19 cellular contexts compared by ENCODE assay signal in genomic region chr12:7712841-7713442, GRCh38. TPM values are rescaled to one million over a fixed set of nuclear protein-coding genes. Genes with fewer than 3 reads are reported as not detected.
DNase-seq lines count a peak whose midpoint lies in the region; ATAC-seq, FAIRE-seq and TF ChIP-seq lines count a peak whose summit lies in the region.
"Had no signal": no experiment of that assay in that cellular context is flagged by ENCODE, and none has a peak within 500 bp of the region (broad histone marks: within the 10 kb centered on the region; RNA-seq: fewer than 3 reads in every experiment).

No MANE protein-coding gene starts in this region.

- ATAC-seq in GM21367 (IDR thresholded peaks at IDR 0.05; ENCODE audit: unreplicated experiment) (no peak), HG03469 (IDR thresholded peaks at IDR 0.05; ENCODE audit: unreplicated experiment) (no peak), GM21576 (IDR thresholded peaks at IDR 0.05; ENCODE audit: unreplicated experiment) (no peak)

- no peak overlapping the region; the same call in 1 of the 2 replicates for H3K18ac ChIP-seq in H1 (ENCODE audit: extremely low read depth, low read length)

- peak overlapping the region; percentile 80; the same call in 1 of the 2 replicates for H2BK12ac ChIP-seq in H1 (ENCODE audit: low read depth, low read length)

- TF ChIP-seq EP300 in H1 (IDR thresholded peaks at IDR 0.05; ENCODE audit: borderline replicate concordance in 1 of 2, low read depth in 2 of 2, low read length in 2 of 2): no peak

- TF ChIP-seq POLR2A in H1 (IDR thresholded peaks at IDR 0.05; ENCODE audit: control extremely low read depth in 1 of 2, low read depth in 2 of 2, low read length in 2 of 2): no peak

- H3K9me3 ChIP-seq in H1 (ENCODE audit: insufficient read depth in 2 of 2, low read depth in 1 of 2, low read length in 1 of 2): no peaks in the 10 kb centered on the region
- H3K9me3 ChIP-seq: BE2C, HAP-1 had no signal

- H2BK15ac ChIP-seq in H1 (ENCODE audit: low read length): 0 out of 2 replicates have a peak overlapping the region, but pooled peaks have one; percentile 72

- H4K8ac ChIP-seq in H1 (ENCODE audit: extremely low read depth, insufficient read depth, low read length): no peak overlapping the region

- no peaks in the 10 kb centered on the region for H3K23me2 ChIP-seq in H1 (ENCODE audit: low read depth, low read length)

- H4K91ac ChIP-seq in H1 (replicated peaks; ENCODE audit: insufficient read length, low read length): peak overlapping the region; percentile 84

- POLR2A ChIA-PET in H1 (lab: Charles Lee; ENCODE audit: partially characterized antibody): interaction anchor here (0.5 to 1.0 kb wide), 3 partner anchors 93 to 815 kb away, joined by 3 read pairs; no protein-coding TSS in a partner anchor

- no peak overlapping the region for H4K5ac ChIP-seq in H1 (ENCODE audit: insufficient read length, low read depth, low read length)

- 0 out of 2 replicates have a peak overlapping the region, but pooled peaks have one; percentile 44 for H2BK5ac ChIP-seq in H1 (ENCODE audit: low read depth, low read length)

- peak in 1 of 2 experiments; percentile 20; a peak in 2 of 4 replicates for TF ChIP-seq RAD21 in H1 (IDR thresholded peaks at IDR 0.05 in 1 of 2, conservative IDR thresholded peaks at IDR 0.05 in 1 of 2; ENCODE audit: low read depth in 2 of 2, low read length in 2 of 2)

- H3K4ac ChIP-seq in H1 (replicated peaks; ENCODE audit: insufficient read length, low read depth, low read length): peak overlapping the region; percentile 57

- no peak overlapping the region for H3K27ac ChIP-seq in H1 (ENCODE audit: low read depth, low read length)
- H3K27ac ChIP-seq: KMS-11 had no signal

- peak overlapping the region; percentile 48; the same call in 1 of the 2 replicates for H2BK20ac ChIP-seq in H1 (ENCODE audit: low read length)

- H3K27me3 ChIP-seq in H7 (ENCODE audit: control insufficient read depth, insufficient read depth, low read length) (no peaks in the 10 kb centered on the region), H1 (replicated peaks in 1 of 4; ENCODE audit: control insufficient read depth in 3 of 4, extremely low read depth in 1 of 4, insufficient read depth in 3 of 4, low read length in 3 of 4) (no peaks in the 10 kb centered on the region)

- no peak for FAIRE-seq in H1 (lab: Jason Lieb, UNC)
- FAIRE-seq: A204.1 had no signal

- H3K9ac ChIP-seq in H1 (replicated peaks in 1 of 4; ENCODE audit: extremely low read depth in 1 of 4, low read depth in 3 of 4, low read length in 3 of 4): no peak overlapping the region
- H3K9ac ChIP-seq: KMS-11 had no signal

- no peak overlapping the region for H3K14ac ChIP-seq in H1 (ENCODE audit: insufficient read length)

- H2AFZ ChIP-seq in H1 (ENCODE audit: low read length): no peak overlapping the region

- H3K23ac ChIP-seq in H1 (ENCODE audit: insufficient read length): no peak overlapping the region

- peak; percentile 75 for DNase-seq in H7
- peak in 1 of 2 experiments; percentile 53 for DNase-seq in H1 (ENCODE audit: low read depth in 1 of 2, low spot score in 2 of 2)
- DNase-seq in iPS-NIHi11 (ENCODE audit: low spot score): peak; percentile 31
- DNase-seq in CD1c-positive myeloid dendritic cell (ENCODE audit: extremely low spot score): no peak
- DNase-seq: ACHN; BE2C; C1 segment of cervical spinal cord; CD4-positive, alpha-beta T cell; DMS153; DMS79; GF-D8 had no signal

- WGBS in H1 (ENCODE audit: extremely low coverage in 1 of 2, insufficient coverage in 1 of 2, insufficient read length in 1 of 2, insufficient replicate concordance in 2 of 2, low coverage in 1 of 2, low lambda C conversion rate in 2 of 2, missing lambda C conversion rate in 1 of 2), 2 experiments: 84% methylated on average over 28 of the region's 28 CpGs; no CpG with 5 or more reads in 1 of the 2 experiments

- H3K4me3 ChIP-seq in H7 (ENCODE audit: insufficient read depth, low read depth, low read length) (no peak overlapping the region), H1 (ENCODE audit: extremely low read depth in 1 of 4, insufficient read depth in 2 of 4, low read depth in 3 of 4, low read length in 4 of 4) (no peak overlapping the region)
- H3K4me3 ChIP-seq: HAP-1 had no signal

- no peaks in the 10 kb centered on the region for H3K79me2 ChIP-seq in H1 (ENCODE audit: control insufficient read depth in 1 of 2, insufficient read depth in 2 of 2, low read length in 2 of 2)

- no peak overlapping the region for H3K4me2 ChIP-seq in H1 (ENCODE audit: insufficient read depth in 1 of 2, low read depth in 2 of 2, low read length in 2 of 2)
- H3K4me2 ChIP-seq: KMS-11 had no signal

- H3K36me3 ChIP-seq in H7 (replicated peaks; ENCODE audit: control insufficient read depth, insufficient read depth, low read length) (no peaks in the 10 kb centered on the region), H1 (ENCODE audit: control insufficient read depth in 2 of 4, insufficient read depth in 4 of 4, low read length in 3 of 4) (no peaks in the 10 kb centered on the region)
- H3K36me3 ChIP-seq: BE2C, HAP-1 had no signal

- H3K79me1 ChIP-seq in H1 (ENCODE audit: low read depth, low read length): no peaks in the 10 kb centered on the region

- peak overlapping the region; percentile 15; the same call in 1 of the 2 replicates for H2AK5ac ChIP-seq in H1 (ENCODE audit: low read depth, low read length)

- no peak overlapping the region for H3K56ac ChIP-seq in H1 (replicated peaks; ENCODE audit: insufficient read length, low read depth, low read length)

- H4K20me1 ChIP-seq in H1 (replicated peaks in 1 of 2; ENCODE audit: control insufficient read depth in 1 of 2, insufficient read depth in 2 of 2, low read length in 2 of 2): no peaks in the 10 kb centered on the region

- peaks cover 0 to 8% (median 4%) of the 10 kb centered on the region in 4 experiments; a peak in 4 of 7 replicates for H3K4me1 ChIP-seq in H1 (replicated peaks in 1 of 4; ENCODE audit: control insufficient read depth in 3 of 4, insufficient read depth in 4 of 4, low read length in 3 of 4)
- H3K4me1 ChIP-seq: BE2C, HAP-1 had no signal

- H2BK120ac ChIP-seq in H1 (replicated peaks; ENCODE audit: low read depth, low read length): no peak overlapping the region

- TF ChIP-seq CTCF in H1 (IDR thresholded peaks at IDR 0.05; ENCODE audit: control extremely low read depth in 1 of 3, insufficient read depth in 1 of 3, low read depth in 1 of 3, low read length in 3 of 3): peak in 1 of 3 experiments; percentile 16; a peak in 1 of 4 replicates

- CTCF ChIA-PET in H1 (lab: Charles Lee; ENCODE audit: partially characterized antibody): interaction anchor here (0.6 to 4.9 kb wide), 11 partner anchors 8 to 644 kb away, joined by 3 to 69 read pairs (median 3); no protein-coding TSS in a partner anchor

RNA-seq across cellular contexts. Expression of gene DPPA3, which starts 1.7 kb away (rescaled TPM):
- total RNA-seq in H7 (2014; rRNA removed; shearing (Covaris generic)): 3.0 and 3.4 TPM in 2 replicates
- 1.2 and 1.6 TPM in 2 replicates for total RNA-seq in H1 (2021; fragmentation: NEBNext Ultra II Directional; extraction: Animal tissue kit (Norgen Biotek cat#: 25700))
- polyA plus RNA-seq in H1 (2011; rRNA removed): 0.11 and 0.30 TPM in 2 replicates
- 0.21 TPM for polyA plus RNA-seq in H1 (2011; cell fraction: cytosol; rRNA removed)
- not detected for polyA plus RNA-seq in H1 (2011; cell fraction: nucleus; rRNA removed)
- 0.17 to 0.57 TPM (median 0.36 TPM) in 4 replicates for polyA plus RNA-seq in H1 (2012, experiment 1 of 2)
- polyA plus RNA-seq in H1 (2012, experiment 2 of 2): not detected
- polyA plus RNA-seq in H1 (2013, experiment 1 of 2): 1.0 TPM
- polyA plus RNA-seq in H1 (2013, experiment 2 of 2): 0.85 TPM
- polyA minus RNA-seq in H1 (2011; rRNA and poly(A)+ RNA removed): 0.17 and 0.41 TPM in 2 replicates
- not detected for polyA minus RNA-seq in H1 (2011; cell fraction: cytosol; rRNA and poly(A)+ RNA removed)
- polyA minus RNA-seq in H1 (2011; cell fraction: nucleus; rRNA and poly(A)+ RNA removed): not detected
- total RNA-seq: CD4-positive, alpha-beta T cell; Daoy; HT-29 had no signal

RNA-seq across cellular contexts. Expression of gene GDF3, which starts 17.4 kb away (rescaled TPM):
- 144 and 172 TPM in 2 replicates for total RNA-seq in H7 (2014; rRNA removed; shearing (Covaris generic))
- 12.6 and 16.8 TPM in 2 replicates for total RNA-seq in H1 (2021; fragmentation: NEBNext Ultra II Directional; extraction: Animal tissue kit (Norgen Biotek cat#: 25700))
- 4.1 and 4.3 TPM in 2 replicates for polyA plus RNA-seq in H1 (2011; rRNA removed)
- 3.2 TPM for polyA plus RNA-seq in H1 (2011; cell fraction: cytosol; rRNA removed)
- 5.8 TPM for polyA plus RNA-seq in H1 (2011; cell fraction: nucleus; rRNA removed)
- polyA plus RNA-seq in H1 (2012, experiment 1 of 2): 7.3 to 10.1 TPM (median 8.1 TPM) in 4 replicates
- polyA plus RNA-seq in H1 (2012, experiment 2 of 2): 7.0 TPM
- polyA plus RNA-seq in H1 (2013, experiment 1 of 2): 61.9 TPM
- 63.4 TPM for polyA plus RNA-seq in H1 (2013, experiment 2 of 2)
- 2.1 and 2.7 TPM in 2 replicates for polyA minus RNA-seq in H1 (2011; rRNA and poly(A)+ RNA removed)
- polyA minus RNA-seq in H1 (2011; cell fraction: cytosol; rRNA and poly(A)+ RNA removed): 1.8 TPM
- 3.1 TPM for polyA minus RNA-seq in H1 (2011; cell fraction: nucleus; rRNA and poly(A)+ RNA removed)
- total RNA-seq: CD4-positive, alpha-beta T cell; Daoy; HT-29 had no signal

RNA-seq across cellular contexts. Expression of gene CLEC4C, which starts 34.2 kb away (rescaled TPM):
- 0.17 TPM in 1 of 2 replicates, not detected in the other for total RNA-seq in H7 (2014; rRNA removed; shearing (Covaris generic))
- total RNA-seq in H1 (2021; fragmentation: NEBNext Ultra II Directional; extraction: Animal tissue kit (Norgen Biotek cat#: 25700)): 0.76 TPM in 1 of 2 replicates, not detected in the other
- polyA plus RNA-seq in H1 (2011; rRNA removed): 0.13 TPM in 1 of 2 replicates, not detected in the other
- not detected for polyA plus RNA-seq in H1 (2011; cell fraction: cytosol; rRNA removed)
- polyA plus RNA-seq in H1 (2011; cell fraction: nucleus; rRNA removed): not detected
- polyA plus RNA-seq in H1 (2012, experiment 1 of 2): not detected in 4 replicates
- not detected for polyA plus RNA-seq in H1 (2012, experiment 2 of 2)
- not detected for polyA plus RNA-seq in H1 (2013, experiment 1 of 2)
- polyA plus RNA-seq in H1 (2013, experiment 2 of 2): 0.15 TPM
- polyA minus RNA-seq in H1 (2011; rRNA and poly(A)+ RNA removed): 0.24 TPM in 1 of 2 replicates, not detected in the other
- not detected for polyA minus RNA-seq in H1 (2011; cell fraction: cytosol; rRNA and poly(A)+ RNA removed)
- not detected for polyA minus RNA-seq in H1 (2011; cell fraction: nucleus; rRNA and poly(A)+ RNA removed)
- total RNA-seq: Daoy, HT-29 had no signal

RNA-seq across cellular contexts. Expression of gene APOBEC1, which starts 47.2 kb away (rescaled TPM):
- not detected in 2 replicates for total RNA-seq in H7 (2014; rRNA removed; shearing (Covaris generic))
- total RNA-seq in H1 (2021; fragmentation: NEBNext Ultra II Directional; extraction: Animal tissue kit (Norgen Biotek cat#: 25700)): not detected in 2 replicates
- polyA plus RNA-seq in H1 (2011; rRNA removed): not detected in 2 replicates
- polyA plus RNA-seq in H1 (2011; cell fraction: cytosol; rRNA removed): not detected
- not detected for polyA plus RNA-seq in H1 (2011; cell fraction: nucleus; rRNA removed)
- not detected in 4 replicates for polyA plus RNA-seq in H1 (2012, experiment 1 of 2)
- not detected for polyA plus RNA-seq in H1 (2012, experiment 2 of 2)
- polyA plus RNA-seq in H1 (2013, experiment 1 of 2): not detected
- not detected for polyA plus RNA-seq in H1 (2013, experiment 2 of 2)
- not detected in 2 replicates for polyA minus RNA-seq in H1 (2011; rRNA and poly(A)+ RNA removed)
- not detected for polyA minus RNA-seq in H1 (2011; cell fraction: cytosol; rRNA and poly(A)+ RNA removed)
- not detected for polyA minus RNA-seq in H1 (2011; cell fraction: nucleus; rRNA and poly(A)+ RNA removed)
- total RNA-seq: CD4-positive, alpha-beta T cell; Daoy had no signal

RNA-seq across cellular contexts. Expression of gene NANOGNB, which starts 52.1 kb away (rescaled TPM):
- not detected in 2 replicates for total RNA-seq in H7 (2014; rRNA removed; shearing (Covaris generic))
- not detected in 2 replicates for total RNA-seq in H1 (2021; fragmentation: NEBNext Ultra II Directional; extraction: Animal tissue kit (Norgen Biotek cat#: 25700))
- polyA plus RNA-seq in H1 (2011; rRNA removed): not detected in 2 replicates
- polyA plus RNA-seq in H1 (2011; cell fraction: cytosol; rRNA removed): not detected
- not detected for polyA plus RNA-seq in H1 (2011; cell fraction: nucleus; rRNA removed)
- not detected in 4 replicates for polyA plus RNA-seq in H1 (2012, experiment 1 of 2)
- polyA plus RNA-seq in H1 (2012, experiment 2 of 2): not detected
- 0.06 TPM for polyA plus RNA-seq in H1 (2013, experiment 1 of 2)
- polyA plus RNA-seq in H1 (2013, experiment 2 of 2): 0.11 TPM
- not detected in 2 replicates for polyA minus RNA-seq in H1 (2011; rRNA and poly(A)+ RNA removed)
- polyA minus RNA-seq in H1 (2011; cell fraction: cytosol; rRNA and poly(A)+ RNA removed): not detected
- not detected for polyA minus RNA-seq in H1 (2011; cell fraction: nucleus; rRNA and poly(A)+ RNA removed)
- total RNA-seq: CD4-positive, alpha-beta T cell; Daoy; HT-29 had no signal
